Comparison of ENCODE assay signal across 1 cellular context in the genomic region with DNA sequence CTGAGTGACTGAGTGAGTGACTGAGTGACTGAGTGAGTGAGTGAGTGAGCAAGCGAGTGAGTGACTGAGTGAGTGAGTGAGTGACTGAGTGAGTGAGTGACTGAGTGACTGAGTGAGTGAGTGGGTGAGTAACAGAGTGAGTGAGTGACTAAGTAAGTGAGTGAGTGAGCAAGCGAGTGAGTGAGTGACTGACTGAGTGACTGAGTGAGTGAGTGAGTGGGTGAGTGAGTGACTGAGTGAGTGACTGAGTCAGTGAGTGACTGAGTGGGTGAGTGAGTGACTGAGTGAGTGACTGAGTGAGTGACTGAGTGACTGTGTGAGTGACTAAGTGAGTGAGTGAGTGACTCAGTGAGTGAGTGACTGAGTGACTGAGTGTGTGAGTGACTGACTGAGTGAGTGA.
TF ChIP-seq lines count a peak whose summit lies in the region.

No MANE protein-coding gene starts in this region.

TF ChIP-seq in GM12878, 131 proteins besides CTCF, POLR2A, EP300 and RAD21:
- TF ChIP-seq BCL3 (IDR thresholded peaks at IDR 0.05; ENCODE audit: borderline replicate concordance, insufficient read depth, low read depth, low read length, poor library complexity, severe bottlenecking) (peak; percentile 45), ZNF24 (IDR thresholded peaks at IDR 0.05) (peak; percentile 56; the same call in 1 of the 2 replicates), ASH2L (IDR thresholded peaks at IDR 0.05; ENCODE audit: borderline replicate concordance, low read depth) (peak; percentile 96; the same call in 1 of the 2 replicates)
